ENCODE assay signal across 33 cellular contexts in the genomic region with DNA sequence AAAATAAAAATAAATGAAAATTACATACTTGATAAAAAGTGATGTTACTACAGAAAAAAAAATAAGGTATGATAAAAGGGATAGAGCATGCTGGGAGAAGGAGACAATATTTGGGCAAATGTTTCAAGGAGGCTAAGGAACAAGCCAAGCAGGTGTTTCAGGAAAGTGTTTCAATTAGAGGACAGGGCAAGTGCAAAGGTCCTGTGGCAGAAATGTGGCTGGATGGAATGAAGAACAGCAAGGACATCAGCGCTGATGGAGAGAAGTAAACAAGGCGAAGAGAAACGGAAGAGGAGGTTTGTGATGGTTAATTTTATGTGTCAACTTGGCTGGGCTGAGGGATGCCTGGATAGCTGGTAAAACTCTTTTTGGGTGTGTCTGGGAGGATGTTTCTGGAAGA.
"Had no signal": no experiment of that assay in that cellular context is flagged by ENCODE, and none has a peak within 500 bp of the region (broad histone marks: within the 10 kb centered on the region; RNA-seq: fewer than 3 reads in every experiment).

No MANE protein-coding gene starts in this region.

- H3K9me3 ChIP-seq: MG63 had no signal

- H3K4me2 ChIP-seq: KMS-11 had no signal

- H3K36me3 ChIP-seq: MG63 had no signal

- H3K27ac ChIP-seq: KMS-11 had no signal

- H3K9ac ChIP-seq: KMS-11 had no signal

- H3K4me3 ChIP-seq: MG63 had no signal

- DNase-seq: Karpas-422, Kasumi-1, MG63, MM.1S, MV-4-11, NCI-H1048, NCI-H1092, NCI-H1092 treated with DMSO at 0.1 percent for 48 hours, NCI-H1105, NCI-H1105 treated with DMSO at 0.1 percent for 48 hours, NCI-H1417 treated with DMSO at 0.1 percent for 48 hours, NCI-H1436, NCI-H1436 treated with DMSO at 0.1 percent for 48 hours, NCI-H146, NCI-H1694, NCI-H1694 treated with DMSO at 0.1 percent for 48 hours, NCI-H187, NCI-H187 treated with DMSO at 0.1 percent for 48 hours, NCI-H1930, NCI-H2029, NCI-H2029 treated with DMSO at 0.1 percent for 48 hours, NCI-H2081, NCI-H2081 treated with DMSO at 0.1 percent for 48 hours, NCI-H2107, NCI-H2171, NCI-H2171 treated with DMSO at 0.1 percent for 48 hours, NCI-H2227 treated with DMSO at 0.1 percent for 48 hours, NCI-H226, NCI-H345, NCI-H446, NCI-H446 treated with DMSO at 0.1 percent for 48 hours, NCI-H510A had no signal
